In the genomic region with DNA sequence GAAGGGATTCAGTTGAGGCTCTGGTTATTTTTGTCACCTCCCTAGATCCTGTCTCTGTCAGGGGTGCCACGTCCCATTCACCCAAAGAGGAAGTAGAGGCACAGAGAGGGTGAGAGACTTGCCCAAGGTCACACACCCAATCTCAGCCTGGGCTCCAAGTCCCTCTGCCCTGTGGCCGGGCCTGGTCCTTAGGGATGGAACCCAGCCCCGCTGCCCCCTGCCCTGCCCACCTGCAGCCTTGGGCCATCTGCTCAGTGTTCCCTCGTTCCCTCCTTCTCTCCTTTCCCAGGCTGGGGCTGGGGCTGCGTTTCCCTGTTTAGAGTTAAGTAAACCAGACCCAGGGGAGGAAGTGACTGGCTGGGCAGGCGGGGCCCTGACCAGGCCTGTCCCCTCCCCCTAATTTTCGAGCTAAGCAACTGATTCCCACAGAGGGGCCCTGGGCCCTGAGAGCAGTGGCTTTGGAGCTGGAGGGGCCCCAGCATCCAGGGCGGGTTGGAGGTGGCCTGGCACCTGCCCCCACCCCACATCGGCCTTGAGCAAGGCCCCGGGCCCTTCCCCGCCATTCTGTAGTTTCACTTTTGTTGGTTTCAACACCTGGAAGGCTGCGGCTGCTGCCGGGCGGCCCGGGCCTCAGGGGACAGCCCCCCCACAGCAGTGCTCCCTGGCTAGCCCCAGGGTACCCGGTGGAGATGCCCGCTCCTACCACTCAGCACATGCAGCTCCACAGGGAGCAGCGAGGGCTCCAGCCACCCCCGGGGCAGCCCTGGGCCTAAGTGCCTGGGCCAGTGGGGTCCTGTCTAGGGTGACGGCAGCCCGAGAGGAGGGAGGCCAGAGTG, we compare ENCODE assay signal across 1 cellular context.
A peak's percentile ranks its signal among the peaks of the same experiment; 100 is the strongest.
TF ChIP-seq lines count a peak whose summit lies in the region.

No MANE protein-coding gene starts in this region.

TF ChIP-seq in HepG2, 621 proteins besides CTCF, POLR2A, EP300 and RAD21 (continued from another document and continues in another):
- TF ChIP-seq, protein P1, sequence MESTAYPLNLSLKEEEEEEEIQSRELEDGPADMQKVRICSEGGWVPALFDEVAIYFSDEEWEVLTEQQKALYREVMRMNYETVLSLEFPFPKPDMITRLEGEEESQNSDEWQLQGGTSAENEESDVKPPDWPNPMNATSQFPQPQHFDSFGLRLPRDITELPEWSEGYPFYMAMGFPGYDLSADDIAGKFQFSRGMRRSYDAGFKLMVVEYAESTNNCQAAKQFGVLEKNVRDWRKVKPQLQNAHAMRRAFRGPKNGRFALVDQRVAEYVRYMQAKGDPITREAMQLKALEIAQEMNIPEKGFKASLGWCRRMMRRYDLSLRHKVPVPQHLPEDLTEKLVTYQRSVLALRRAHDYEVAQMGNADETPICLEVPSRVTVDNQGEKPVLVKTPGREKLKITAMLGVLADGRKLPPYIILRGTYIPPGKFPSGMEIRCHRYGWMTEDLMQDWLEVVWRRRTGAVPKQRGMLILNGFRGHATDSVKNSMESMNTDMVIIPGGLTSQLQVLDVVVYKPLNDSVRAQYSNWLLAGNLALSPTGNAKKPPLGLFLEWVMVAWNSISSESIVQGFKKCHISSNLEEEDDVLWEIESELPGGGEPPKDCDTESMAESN (CRISPR knock-in tag; conservative IDR thresholded peaks at IDR 0.05): no peak
- TF ChIP-seq, protein P2, sequence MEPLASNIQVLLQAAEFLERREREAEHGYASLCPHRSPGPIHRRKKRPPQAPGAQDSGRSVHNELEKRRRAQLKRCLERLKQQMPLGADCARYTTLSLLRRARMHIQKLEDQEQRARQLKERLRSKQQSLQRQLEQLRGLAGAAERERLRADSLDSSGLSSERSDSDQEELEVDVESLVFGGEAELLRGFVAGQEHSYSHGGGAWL (CRISPR knock-in tag; IDR thresholded peaks at IDR 0.05): no peak
- TF ChIP-seq JARID2 (CRISPR knock-in tag; IDR thresholded peaks at IDR 0.05; ENCODE audit: insufficient replicate concordance) (no peak), ATAD3A (CRISPR knock-in tag; IDR thresholded peaks at IDR 0.05) (no peak), CHD4 (IDR thresholded peaks at IDR 0.05; ENCODE audit: borderline replicate concordance, low read length) (no peak), ZNF563 (CRISPR knock-in tag; IDR thresholded peaks at IDR 0.05) (no peak), ZNF34 (CRISPR knock-in tag; IDR thresholded peaks at IDR 0.05; ENCODE audit: borderline replicate concordance) (no peak), ISX (CRISPR knock-in tag; conservative IDR thresholded peaks at IDR 0.05) (no peak), ZNF180 (CRISPR knock-in tag; IDR thresholded peaks at IDR 0.05; ENCODE audit: borderline replicate concordance, low read depth) (no peak), YEATS4 (CRISPR knock-in tag; IDR thresholded peaks at IDR 0.05; ENCODE audit: borderline replicate concordance) (peak; percentile 65; the same call in 1 of the 2 replicates), ARHGAP35 (CRISPR knock-in tag; IDR thresholded peaks at IDR 0.05; ENCODE audit: borderline replicate concordance) (no peak), FOXA1 (IDR thresholded peaks at IDR 0.05) (no peak), FOXA1 (CRISPR knock-in tag; IDR thresholded peaks at IDR 0.05) (peak; percentile 58; the same call in 1 of the 2 replicates), ETV6 (CRISPR knock-in tag; conservative IDR thresholded peaks at IDR 0.05) (no peak), ZFAT (CRISPR knock-in tag; conservative IDR thresholded peaks at IDR 0.05) (no peak), NFYB (CRISPR knock-in tag; IDR thresholded peaks at IDR 0.05) (no peak), ATF7 (IDR thresholded peaks at IDR 0.05) (no peak), ATF7 (CRISPR knock-in tag; IDR thresholded peaks at IDR 0.05) (no peak), ZNF232 (CRISPR knock-in tag; IDR thresholded peaks at IDR 0.05; ENCODE audit: borderline replicate concordance) (peak; percentile 5; the same call in 1 of the 2 replicates), ZNF263 (CRISPR knock-in tag; IDR thresholded peaks at IDR 0.05) (peak; percentile 49; the same call in 1 of the 2 replicates), SIX1 (CRISPR knock-in tag; IDR thresholded peaks at IDR 0.05; ENCODE audit: borderline replicate concordance) (no peak), ZNF761 (CRISPR knock-in tag; conservative IDR thresholded peaks at IDR 0.05) (0 out of 2 replicates have a peak, but pooled peaks have one; percentile 50), NFKB2 (CRISPR knock-in tag; IDR thresholded peaks at IDR 0.05; ENCODE audit: borderline replicate concordance) (no peak), POLR2G (IDR thresholded peaks at IDR 0.05; ENCODE audit: low read depth, low read length) (peak; percentile 64), ZNF747 (CRISPR knock-in tag; IDR thresholded peaks at IDR 0.05; ENCODE audit: borderline replicate concordance) (no peak), ZNF253 (CRISPR knock-in tag; IDR thresholded peaks at IDR 0.05; ENCODE audit: borderline replicate concordance) (no peak), ZNF33A (CRISPR knock-in tag; IDR thresholded peaks at IDR 0.05; ENCODE audit: borderline replicate concordance) (no peak), TAF15 (IDR thresholded peaks at IDR 0.05; ENCODE audit: low read depth, low read length, poor library complexity, severe bottlenecking) (peak; percentile 23), ZNF577 (CRISPR knock-in tag; IDR thresholded peaks at IDR 0.05; ENCODE audit: borderline replicate concordance, low read depth) (no peak), ZKSCAN5 (CRISPR knock-in tag; IDR thresholded peaks at IDR 0.05) (no peak), KAT2B (IDR thresholded peaks at IDR 0.05; ENCODE audit: borderline replicate concordance, low read depth, low read length) (no peak), JUN (CRISPR knock-in tag; IDR thresholded peaks at IDR 0.05) (no peak), FIP1L1 (IDR thresholded peaks at IDR 0.05; ENCODE audit: borderline replicate concordance, insufficient read depth, low read depth, low read length) (no peak), KDM5B (CRISPR knock-in tag; IDR thresholded peaks at IDR 0.05; ENCODE audit: borderline replicate concordance) (no peak), BHLHE40 (IDR thresholded peaks at IDR 0.05; ENCODE audit: low read length) (no peak), ARNT2 (CRISPR knock-in tag; IDR thresholded peaks at IDR 0.05; ENCODE audit: low read depth) (peak; percentile 71; the same call in 1 of the 2 replicates), ELF4 (CRISPR knock-in tag; IDR thresholded peaks at IDR 0.05; ENCODE audit: borderline replicate concordance) (no peak), MAZ (IDR thresholded peaks at IDR 0.05; ENCODE audit: borderline replicate concordance, low read depth, low read length) (0 out of 2 replicates have a peak, but pooled peaks have one; percentile 9), MAZ (CRISPR knock-in tag; IDR thresholded peaks at IDR 0.05; ENCODE audit: low read depth) (no peak), ZNF570 (CRISPR knock-in tag; IDR thresholded peaks at IDR 0.05; ENCODE audit: borderline replicate concordance) (no peak), ZNF17 (CRISPR knock-in tag; IDR thresholded peaks at IDR 0.05) (no peak), CCDC6 (CRISPR knock-in tag; IDR thresholded peaks at IDR 0.05) (no peak), HDAC2 (CRISPR knock-in tag; IDR thresholded peaks at IDR 0.05) (peak; percentile 52; the same call in 1 of the 2 replicates)
- TF ChIP-seq, protein P3, sequence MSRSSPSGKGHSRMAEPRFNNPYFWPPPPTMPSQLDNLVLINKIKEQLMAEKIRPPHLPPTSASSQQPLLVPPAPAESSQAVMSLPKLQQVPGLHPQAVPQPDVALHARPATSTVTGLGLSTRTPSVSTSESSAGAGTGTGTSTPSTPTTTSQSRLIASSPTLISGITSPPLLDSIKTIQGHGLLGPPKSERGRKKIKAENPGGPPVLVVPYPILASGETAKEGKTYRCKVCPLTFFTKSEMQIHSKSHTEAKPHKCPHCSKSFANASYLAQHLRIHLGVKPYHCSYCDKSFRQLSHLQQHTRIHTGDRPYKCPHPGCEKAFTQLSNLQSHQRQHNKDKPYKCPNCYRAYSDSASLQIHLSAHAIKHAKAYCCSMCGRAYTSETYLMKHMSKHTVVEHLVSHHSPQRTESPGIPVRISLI (CRISPR knock-in tag; IDR thresholded peaks at IDR 0.05; ENCODE audit: borderline replicate concordance): no peak
- TF ChIP-seq, protein P4, sequence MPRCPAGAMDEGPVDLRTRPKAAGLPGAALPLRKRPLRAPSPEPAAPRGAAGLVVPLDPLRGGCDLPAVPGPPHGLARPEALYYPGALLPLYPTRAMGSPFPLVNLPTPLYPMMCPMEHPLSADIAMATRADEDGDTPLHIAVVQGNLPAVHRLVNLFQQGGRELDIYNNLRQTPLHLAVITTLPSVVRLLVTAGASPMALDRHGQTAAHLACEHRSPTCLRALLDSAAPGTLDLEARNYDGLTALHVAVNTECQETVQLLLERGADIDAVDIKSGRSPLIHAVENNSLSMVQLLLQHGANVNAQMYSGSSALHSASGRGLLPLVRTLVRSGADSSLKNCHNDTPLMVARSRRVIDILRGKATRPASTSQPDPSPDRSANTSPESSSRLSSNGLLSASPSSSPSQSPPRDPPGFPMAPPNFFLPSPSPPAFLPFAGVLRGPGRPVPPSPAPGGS (CRISPR knock-in tag; IDR thresholded peaks at IDR 0.05): no peak
- TF ChIP-seq, protein P5, sequence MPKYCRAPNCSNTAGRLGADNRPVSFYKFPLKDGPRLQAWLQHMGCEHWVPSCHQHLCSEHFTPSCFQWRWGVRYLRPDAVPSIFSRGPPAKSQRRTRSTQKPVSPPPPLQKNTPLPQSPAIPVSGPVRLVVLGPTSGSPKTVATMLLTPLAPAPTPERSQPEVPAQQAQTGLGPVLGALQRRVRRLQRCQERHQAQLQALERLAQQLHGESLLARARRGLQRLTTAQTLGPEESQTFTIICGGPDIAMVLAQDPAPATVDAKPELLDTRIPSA (CRISPR knock-in tag; IDR thresholded peaks at IDR 0.05; ENCODE audit: borderline replicate concordance): no peak
- TF ChIP-seq, protein P6, sequence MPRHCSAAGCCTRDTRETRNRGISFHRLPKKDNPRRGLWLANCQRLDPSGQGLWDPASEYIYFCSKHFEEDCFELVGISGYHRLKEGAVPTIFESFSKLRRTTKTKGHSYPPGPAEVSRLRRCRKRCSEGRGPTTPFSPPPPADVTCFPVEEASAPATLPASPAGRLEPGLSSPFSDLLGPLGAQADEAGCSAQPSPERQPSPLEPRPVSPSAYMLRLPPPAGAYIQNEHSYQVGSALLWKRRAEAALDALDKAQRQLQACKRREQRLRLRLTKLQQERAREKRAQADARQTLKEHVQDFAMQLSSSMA (CRISPR knock-in tag; IDR thresholded peaks at IDR 0.05): peak; percentile 34; the same call in 1 of the 2 replicates
- TF ChIP-seq, protein P7, sequence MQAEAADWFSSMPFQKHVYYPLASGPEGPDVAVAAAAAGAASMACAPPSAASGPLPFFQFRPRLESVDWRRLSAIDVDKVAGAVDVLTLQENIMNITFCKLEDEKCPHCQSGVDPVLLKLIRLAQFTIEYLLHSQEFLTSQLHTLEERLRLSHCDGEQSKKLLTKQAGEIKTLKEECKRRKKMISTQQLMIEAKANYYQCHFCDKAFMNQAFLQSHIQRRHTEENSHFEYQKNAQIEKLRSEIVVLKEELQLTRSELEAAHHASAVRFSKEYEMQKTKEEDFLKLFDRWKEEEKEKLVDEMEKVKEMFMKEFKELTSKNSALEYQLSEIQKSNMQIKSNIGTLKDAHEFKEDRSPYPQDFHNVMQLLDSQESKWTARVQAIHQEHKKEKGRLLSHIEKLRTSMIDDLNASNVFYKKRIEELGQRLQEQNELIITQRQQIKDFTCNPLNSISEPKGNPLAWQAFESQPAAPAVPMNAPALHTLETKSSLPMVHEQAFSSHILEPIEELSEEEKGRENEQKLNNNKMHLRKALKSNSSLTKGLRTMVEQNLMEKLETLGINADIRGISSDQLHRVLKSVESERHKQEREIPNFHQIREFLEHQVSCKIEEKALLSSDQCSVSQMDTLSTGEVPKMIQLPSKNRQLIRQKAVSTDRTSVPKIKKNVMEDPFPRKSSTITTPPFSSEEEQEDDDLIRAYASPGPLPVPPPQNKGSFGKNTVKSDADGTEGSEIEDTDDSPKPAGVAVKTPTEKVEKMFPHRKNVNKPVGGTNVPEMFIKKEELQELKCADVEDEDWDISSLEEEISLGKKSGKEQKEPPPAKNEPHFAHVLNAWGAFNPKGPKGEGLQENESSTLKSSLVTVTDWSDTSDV (CRISPR knock-in tag; IDR thresholded peaks at IDR 0.05): 0 out of 2 replicates have a peak, but pooled peaks have one; percentile 28
- TF ChIP-seq, protein P8, sequence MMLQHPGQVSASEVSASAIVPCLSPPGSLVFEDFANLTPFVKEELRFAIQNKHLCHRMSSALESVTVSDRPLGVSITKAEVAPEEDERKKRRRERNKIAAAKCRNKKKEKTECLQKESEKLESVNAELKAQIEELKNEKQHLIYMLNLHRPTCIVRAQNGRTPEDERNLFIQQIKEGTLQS (CRISPR knock-in tag; IDR thresholded peaks at IDR 0.05): no peak
- TF ChIP-seq, protein P9, sequence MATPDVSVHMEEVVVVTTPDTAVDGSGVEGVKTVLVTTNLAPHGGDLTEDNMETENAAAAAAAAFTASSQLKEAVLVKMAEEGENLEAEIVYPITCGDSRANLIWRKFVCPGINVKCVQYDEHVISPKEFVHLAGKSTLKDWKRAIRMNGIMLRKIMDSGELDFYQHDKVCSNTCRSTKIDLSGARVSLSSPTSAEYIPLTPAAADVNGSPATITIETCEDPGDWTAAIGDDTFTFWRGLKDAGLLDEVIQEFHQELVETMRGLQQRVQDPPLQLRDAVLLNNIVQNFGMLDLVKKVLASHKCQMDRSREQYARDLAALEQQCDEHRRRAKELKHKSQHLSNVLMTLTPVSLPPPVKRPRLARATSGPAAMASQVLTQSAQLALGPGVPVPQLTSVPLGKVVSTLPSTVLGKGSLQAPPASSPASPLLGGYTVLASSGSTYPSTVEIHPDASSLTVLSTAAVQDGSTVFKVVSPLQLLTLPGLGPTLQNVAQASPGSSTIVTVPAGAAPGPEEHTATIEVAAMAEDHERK (CRISPR knock-in tag; IDR thresholded peaks at IDR 0.05; ENCODE audit: low read depth): no peak
- TF ChIP-seq, protein P10, sequence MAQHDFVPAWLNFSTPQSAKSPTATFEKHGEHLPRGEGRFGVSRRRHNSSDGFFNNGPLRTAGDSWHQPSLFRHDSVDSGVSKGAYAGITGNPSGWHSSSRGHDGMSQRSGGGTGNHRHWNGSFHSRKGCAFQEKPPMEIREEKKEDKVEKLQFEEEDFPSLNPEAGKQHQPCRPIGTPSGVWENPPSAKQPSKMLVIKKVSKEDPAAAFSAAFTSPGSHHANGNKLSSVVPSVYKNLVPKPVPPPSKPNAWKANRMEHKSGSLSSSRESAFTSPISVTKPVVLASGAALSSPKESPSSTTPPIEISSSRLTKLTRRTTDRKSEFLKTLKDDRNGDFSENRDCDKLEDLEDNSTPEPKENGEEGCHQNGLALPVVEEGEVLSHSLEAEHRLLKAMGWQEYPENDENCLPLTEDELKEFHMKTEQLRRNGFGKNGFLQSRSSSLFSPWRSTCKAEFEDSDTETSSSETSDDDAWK (CRISPR knock-in tag; IDR thresholded peaks at IDR 0.05): no peak
- TF ChIP-seq, protein P11, sequence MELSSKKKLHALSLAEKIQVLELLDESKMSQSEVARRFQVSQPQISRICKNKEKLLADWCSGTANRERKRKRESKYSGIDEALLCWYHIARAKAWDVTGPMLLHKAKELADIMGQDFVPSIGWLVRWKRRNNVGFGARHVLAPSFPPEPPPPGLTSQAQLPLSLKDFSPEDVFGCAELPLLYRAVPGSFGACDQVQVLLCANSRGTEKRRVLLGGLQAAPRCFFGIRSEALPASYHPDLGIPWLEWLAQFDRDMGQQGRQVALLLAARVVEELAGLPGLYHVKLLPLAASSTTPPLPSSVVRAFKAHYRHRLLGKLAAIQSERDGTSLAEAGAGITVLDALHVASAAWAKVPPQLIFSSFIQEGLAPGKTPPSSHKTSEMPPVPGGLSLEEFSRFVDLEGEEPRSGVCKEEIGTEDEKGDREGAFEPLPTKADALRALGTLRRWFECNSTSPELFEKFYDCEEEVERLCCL (CRISPR knock-in tag; IDR thresholded peaks at IDR 0.05; ENCODE audit: borderline replicate concordance): no peak
